10 cellular contexts compared by ENCODE assay signal in the genomic region with DNA sequence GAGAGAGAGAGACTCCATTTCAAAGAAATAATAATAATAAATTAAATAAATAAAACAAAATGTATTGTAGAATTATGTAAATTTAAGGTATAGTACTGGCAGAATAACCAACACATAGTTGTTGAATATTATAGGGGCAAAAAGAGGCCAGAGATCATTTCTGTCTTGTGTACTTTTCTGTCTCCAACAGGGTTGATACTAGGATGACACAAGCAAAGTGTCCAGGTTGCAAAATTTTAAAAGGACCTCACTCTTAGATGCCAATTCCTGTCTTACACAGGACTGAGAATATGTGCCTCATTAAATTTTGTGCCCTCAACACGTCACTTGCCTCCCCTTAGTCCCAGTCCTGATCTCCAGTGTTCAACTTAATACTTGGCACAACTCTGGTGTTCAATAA.
"Had no signal": no experiment of that assay in that cellular context is flagged by ENCODE, and none has a peak within 500 bp of the region (broad histone marks: within the 10 kb centered on the region; RNA-seq: fewer than 3 reads in every experiment).

No MANE protein-coding gene starts in this region.

- H2AFZ ChIP-seq: GM23338 had no signal

- H3K4me3 ChIP-seq: GM23338, HAP-1, K562 had no signal

- ATAC-seq: GM23338, HCT116, K562 had no signal

- H3K27ac Mint-ChIP-seq: GM23338, HFFc6 had no signal

- H3K27ac ChIP-seq: HL-60 had no signal

- H3K9me3 ChIP-seq: HAP-1 had no signal

- H3K4me2 ChIP-seq: GM23338 had no signal

- FAIRE-seq: H1, H54, K562 had no signal

- H3K4me3 Mint-ChIP-seq: GM23338, HFFc6 had no signal

- DNase-seq: HFFc6, IMR-90, KG1 had no signal

- H3K9me3 Mint-ChIP-seq: HFFc6 had no signal
